1 cellular context compared by ENCODE assay signal in genomic region chr6:136607932-136608772, GRCh38.
A peak's percentile ranks its signal among the peaks of the same experiment; 100 is the strongest.
TF ChIP-seq lines count a peak whose summit lies in the region.

No MANE protein-coding gene starts in this region.

TF ChIP-seq in K562, 482 proteins besides CTCF, POLR2A, EP300 and RAD21 (continued from another document and continues in another):
- TF ChIP-seq PATZ1 (CRISPR knock-in tag; IDR thresholded peaks at IDR 0.05; ENCODE audit: borderline replicate concordance) (no peak), E2F5 (CRISPR knock-in tag; IDR thresholded peaks at IDR 0.05) (no peak), E2F4 (CRISPR knock-in tag; IDR thresholded peaks at IDR 0.05; ENCODE audit: low read depth) (no peak), ZNF316 (IDR thresholded peaks at IDR 0.05) (no peak), SMC3 (conservative IDR thresholded peaks at IDR 0.05; ENCODE audit: insufficient read depth, low read depth, low read length) (peak; percentile 65; the same call in 1 of the 2 replicates), ZNF507 (tag; conservative IDR thresholded peaks at IDR 0.05) (no peak), DLX4 (CRISPR knock-in tag; IDR thresholded peaks at IDR 0.05) (no peak), IRF2 (CRISPR knock-in tag; IDR thresholded peaks at IDR 0.05) (no peak), ZNF696 (CRISPR knock-in tag; conservative IDR thresholded peaks at IDR 0.05) (no peak), TEAD2 (tag; IDR thresholded peaks at IDR 0.05) (no peak), THRB (CRISPR knock-in tag; conservative IDR thresholded peaks at IDR 0.05) (no peak), ATF1 (CRISPR knock-in tag; IDR thresholded peaks at IDR 0.05) (no peak), ATF1 (tag; IDR thresholded peaks at IDR 0.05) (no peak), ARID2 (IDR thresholded peaks at IDR 0.05) (peak; percentile 10; the same call in 1 of the 2 replicates), BCLAF1 (IDR thresholded peaks at IDR 0.05; ENCODE audit: borderline replicate concordance in 1 of 2, control insufficient read depth in 1 of 2, low read depth in 2 of 2, low read length in 1 of 2) (no peak), ZKSCAN1 (IDR thresholded peaks at IDR 0.05; ENCODE audit: low read depth, low read length) (0 out of 2 replicates have a peak, but pooled peaks have one; percentile 50), PKNOX1 (IDR thresholded peaks at IDR 0.05) (peak; percentile 56), ZNF384 (IDR thresholded peaks at IDR 0.05; ENCODE audit: low read depth, low read length) (peak; percentile 36; the same call in 1 of the 2 replicates), CREM (IDR thresholded peaks at IDR 0.05; ENCODE audit: low read depth) (0 out of 2 replicates have a peak, but pooled peaks have one; percentile 30), ZBTB49 (CRISPR knock-in tag; IDR thresholded peaks at IDR 0.05; ENCODE audit: borderline replicate concordance) (no peak), ZNF133 (CRISPR knock-in tag; IDR thresholded peaks at IDR 0.05) (no peak), LEF1 (IDR thresholded peaks at IDR 0.05) (no peak), ZBTB7A (IDR thresholded peaks at IDR 0.05; ENCODE audit: borderline replicate concordance, control insufficient read depth, low read depth, low read length) (no peak), HIVEP1 (CRISPR knock-in tag; IDR thresholded peaks at IDR 0.05) (no peak), MCM5 (IDR thresholded peaks at IDR 0.05; ENCODE audit: low read depth) (no peak), ZNF143 (CRISPR knock-in tag; IDR thresholded peaks at IDR 0.05) (no peak), HCFC1 (IDR thresholded peaks at IDR 0.05; ENCODE audit: low read depth, low read length) (no peak), GATAD2A (IDR thresholded peaks at IDR 0.05) (no peak), NCOA6 (IDR thresholded peaks at IDR 0.05) (no peak), ZNF274 (IDR thresholded peaks at IDR 0.05; ENCODE audit: borderline replicate concordance, low read depth, low read length) (no peak), ZNF134 (CRISPR knock-in tag; conservative IDR thresholded peaks at IDR 0.05) (no peak), NR0B1 (IDR thresholded peaks at IDR 0.05; ENCODE audit: partially characterized antibody) (no peak), GABPB1 (CRISPR knock-in tag; IDR thresholded peaks at IDR 0.05) (no peak), POLR3A (IDR thresholded peaks at IDR 0.05; ENCODE audit: borderline replicate concordance, extremely low read depth, insufficient read depth, insufficient read length) (no peak), SAFB (IDR thresholded peaks at IDR 0.05; ENCODE audit: borderline replicate concordance, low read depth, low read length) (no peak), AFF1 (IDR thresholded peaks at IDR 0.05; ENCODE audit: low read depth in 1 of 2, partially characterized antibody in 2 of 2) (no peak)
